1 cellular context compared by ENCODE assay signal in the genomic region with DNA sequence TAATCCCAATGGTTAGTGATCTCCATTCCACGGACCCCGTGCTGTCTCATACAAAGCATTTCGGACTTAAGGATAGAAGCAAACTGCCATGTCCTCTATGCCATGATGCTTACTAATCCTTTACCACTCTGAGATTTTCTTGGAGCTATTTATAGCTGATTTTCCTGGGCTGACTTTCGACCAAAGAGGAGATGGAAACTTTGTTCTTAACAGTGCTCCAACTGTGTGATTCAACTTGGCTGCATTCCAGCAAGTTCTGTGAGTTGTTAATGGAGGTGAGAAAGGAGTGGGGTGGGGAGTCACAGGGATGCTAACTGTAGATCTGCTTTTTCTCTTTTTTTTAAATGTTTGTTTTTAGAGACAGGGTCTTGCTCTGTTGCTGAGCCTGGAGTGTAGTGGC.
TF ChIP-seq lines count a peak whose summit lies in the region.

No MANE protein-coding gene starts in this region.

TF ChIP-seq in HepG2, 621 proteins besides CTCF, POLR2A, EP300 and RAD21 (continued from another document):
- TF ChIP-seq ZNF441 (CRISPR knock-in tag; IDR thresholded peaks at IDR 0.05; ENCODE audit: borderline replicate concordance) (no peak), ZBTB7A (CRISPR knock-in tag; IDR thresholded peaks at IDR 0.05) (no peak), IRX3 (CRISPR knock-in tag; IDR thresholded peaks at IDR 0.05; ENCODE audit: borderline replicate concordance, low read depth) (no peak), ZBTB7B (CRISPR knock-in tag; IDR thresholded peaks at IDR 0.05) (no peak), XBP1 (CRISPR knock-in tag; IDR thresholded peaks at IDR 0.05) (no peak), NAIF1 (CRISPR knock-in tag; IDR thresholded peaks at IDR 0.05; ENCODE audit: borderline replicate concordance) (no peak), ZNF317 (CRISPR knock-in tag; IDR thresholded peaks at IDR 0.05) (peak; percentile 72; the same call in 1 of the 2 replicates), FOXK1 (CRISPR knock-in tag; IDR thresholded peaks at IDR 0.05; ENCODE audit: borderline replicate concordance, low read depth) (no peak), ZFP37 (CRISPR knock-in tag; IDR thresholded peaks at IDR 0.05; ENCODE audit: borderline replicate concordance) (no peak), ZKSCAN5 (CRISPR knock-in tag; IDR thresholded peaks at IDR 0.05) (peak; percentile 77; the same call in 1 of the 2 replicates), ZNF879 (CRISPR knock-in tag; IDR thresholded peaks at IDR 0.05) (no peak)
- TF ChIP-seq, protein P1, sequence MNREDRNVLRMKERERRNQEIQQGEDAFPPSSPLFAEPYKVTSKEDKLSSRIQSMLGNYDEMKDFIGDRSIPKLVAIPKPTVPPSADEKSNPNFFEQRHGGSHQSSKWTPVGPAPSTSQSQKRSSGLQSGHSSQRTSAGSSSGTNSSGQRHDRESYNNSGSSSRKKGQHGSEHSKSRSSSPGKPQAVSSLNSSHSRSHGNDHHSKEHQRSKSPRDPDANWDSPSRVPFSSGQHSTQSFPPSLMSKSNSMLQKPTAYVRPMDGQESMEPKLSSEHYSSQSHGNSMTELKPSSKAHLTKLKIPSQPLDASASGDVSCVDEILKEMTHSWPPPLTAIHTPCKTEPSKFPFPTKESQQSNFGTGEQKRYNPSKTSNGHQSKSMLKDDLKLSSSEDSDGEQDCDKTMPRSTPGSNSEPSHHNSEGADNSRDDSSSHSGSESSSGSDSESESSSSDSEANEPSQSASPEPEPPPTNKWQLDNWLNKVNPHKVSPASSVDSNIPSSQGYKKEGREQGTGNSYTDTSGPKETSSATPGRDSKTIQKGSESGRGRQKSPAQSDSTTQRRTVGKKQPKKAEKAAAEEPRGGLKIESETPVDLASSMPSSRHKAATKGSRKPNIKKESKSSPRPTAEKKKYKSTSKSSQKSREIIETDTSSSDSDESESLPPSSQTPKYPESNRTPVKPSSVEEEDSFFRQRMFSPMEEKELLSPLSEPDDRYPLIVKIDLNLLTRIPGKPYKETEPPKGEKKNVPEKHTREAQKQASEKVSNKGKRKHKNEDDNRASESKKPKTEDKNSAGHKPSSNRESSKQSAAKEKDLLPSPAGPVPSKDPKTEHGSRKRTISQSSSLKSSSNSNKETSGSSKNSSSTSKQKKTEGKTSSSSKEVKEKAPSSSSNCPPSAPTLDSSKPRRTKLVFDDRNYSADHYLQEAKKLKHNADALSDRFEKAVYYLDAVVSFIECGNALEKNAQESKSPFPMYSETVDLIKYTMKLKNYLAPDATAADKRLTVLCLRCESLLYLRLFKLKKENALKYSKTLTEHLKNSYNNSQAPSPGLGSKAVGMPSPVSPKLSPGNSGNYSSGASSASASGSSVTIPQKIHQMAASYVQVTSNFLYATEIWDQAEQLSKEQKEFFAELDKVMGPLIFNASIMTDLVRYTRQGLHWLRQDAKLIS (CRISPR knock-in tag; IDR thresholded peaks at IDR 0.05), result no peak
